In genomic region chr11:75763846-75764245, GRCh38 we compare ENCODE assay signal across 34 cellular contexts. TPM values are rescaled to one million over a fixed set of nuclear protein-coding genes. Genes with fewer than 3 reads are reported as not detected.
"Had no signal": no experiment of that assay in that cellular context is flagged by ENCODE, and none has a peak within 500 bp of the region (broad histone marks: within the 10 kb centered on the region; RNA-seq: fewer than 3 reads in every experiment).

No MANE protein-coding gene starts in this region.

- H3K4me1 ChIP-seq: prostate gland had no signal

- H3K27me3 ChIP-seq: right atrium auricular region, upper lobe of right lung, uterus had no signal

- H3K4me3 Mint-ChIP-seq: dendritic cell treated with granulocyte-macrophage colony-stimulating factor and Interleukin-4, amounts not matched to agents 40 ng/mL and 50 ng/mL, for 4 days; endodermal cell; memory B cell; mesothelial cell of epicardium; naive thymus-derived CD4-positive, alpha-beta T cell; nephron; neural progenitor cell; stimulated activated effector memory CD8-positive, alpha-beta T cell treated with anti-CD3 and anti-CD28 coated beads, Interleukin-12 subunit alpha, Interleukin-12 subunit beta, amount 100 ng/mL, for 72 hours had no signal

- H3K9me3 ChIP-seq: colonic mucosa, esophagus muscularis mucosa, heart right ventricle, prostate gland, right atrium auricular region, stomach, thoracic aorta, transverse colon, upper lobe of right lung, uterus had no signal

- ATAC-seq: heart right ventricle; left colon; naive thymus-derived CD4-positive, alpha-beta T cell; sciatic nerve; stimulated activated effector memory CD8-positive, alpha-beta T cell treated with anti-CD3 and anti-CD28 coated beads, Interleukin-12 subunit alpha, Interleukin-12 subunit beta, amount 100 ng/mL, for 72 hours; upper lobe of right lung had no signal

- H3K27me3 Mint-ChIP-seq: memory B cell had no signal

- H3K27ac ChIP-seq: colonic mucosa, esophagus muscularis mucosa, neural progenitor cell, prostate gland, right atrium auricular region, stomach, thoracic aorta, transverse colon, upper lobe of right lung, uterus had no signal

- H3K36me3 ChIP-seq: colonic mucosa, esophagus muscularis mucosa, heart right ventricle, neural progenitor cell, prostate gland, right atrium auricular region, stomach, thoracic aorta, transverse colon, upper lobe of right lung, uterus had no signal

- H3K36me3 Mint-ChIP-seq: memory B cell; mesothelial cell of epicardium; naive thymus-derived CD4-positive, alpha-beta T cell; stimulated activated effector memory CD8-positive, alpha-beta T cell treated with anti-CD3 and anti-CD28 coated beads, Interleukin-12 subunit alpha, Interleukin-12 subunit beta, amount 100 ng/mL, for 72 hours had no signal

- H3K27ac Mint-ChIP-seq: dendritic cell treated with granulocyte-macrophage colony-stimulating factor and Interleukin-4, amounts not matched to agents 40 ng/mL and 50 ng/mL, for 4 days; endodermal cell; memory B cell; mesothelial cell of epicardium; naive thymus-derived CD4-positive, alpha-beta T cell; nephron; stimulated activated effector memory CD8-positive, alpha-beta T cell treated with anti-CD3 and anti-CD28 coated beads, Interleukin-12 subunit alpha, Interleukin-12 subunit beta, amount 100 ng/mL, for 72 hours had no signal

- DNase-seq: colonic mucosa; effector CD8-positive, alpha-beta T cell; endodermal cell; foreskin melanocyte; glutamatergic neuron; heart right ventricle; hippocampal formation; kidney glomerular epithelial cell; left colon; naive thymus-derived CD4-positive, alpha-beta T cell; nucleus accumbens; stimulated activated CD4-positive, alpha-beta T cell treated with anti-CD3 and anti-CD28 coated beads, Interleukin-2, amount 100 ng/mL, for 24 hours; stimulated activated CD4-positive, alpha-beta T cell treated with anti-CD3 and anti-CD28 coated beads, Interleukin-4, amount 100 ng/mL, for 24 hours; stimulated activated naive CD4-positive, alpha-beta T cell treated with Interleukin-2 at 50 U/mL for 16 hours; stomach; transverse colon; upper lobe of right lung; uterus had no signal

- H3K9me3 Mint-ChIP-seq: dendritic cell treated with granulocyte-macrophage colony-stimulating factor and Interleukin-4, amounts not matched to agents 40 ng/mL and 50 ng/mL, for 4 days; memory B cell; mesothelial cell of epicardium; naive thymus-derived CD4-positive, alpha-beta T cell; nephron; stimulated activated effector memory CD8-positive, alpha-beta T cell treated with anti-CD3 and anti-CD28 coated beads, Interleukin-12 subunit alpha, Interleukin-12 subunit beta, amount 100 ng/mL, for 72 hours had no signal

- H3K4me3 ChIP-seq: colonic mucosa, esophagus muscularis mucosa, heart right ventricle, lung, neural progenitor cell, prostate gland, right atrium auricular region, stomach, thoracic aorta, transverse colon, upper lobe of right lung, uterus had no signal

RNA-seq across cellular contexts. Expression of gene MOGAT2, which starts 46.2 kb away (rescaled TPM):
- total RNA-seq: chondrocyte; endodermal cell; epithelial cell of proximal tubule; esophagus muscularis mucosa; fibroblast of lung; mesothelial cell of epicardium; naive thymus-derived CD4-positive, alpha-beta T cell; osteocyte; right atrium auricular region; thoracic aorta; upper lobe of right lung had no signal
